In the genomic region with DNA sequence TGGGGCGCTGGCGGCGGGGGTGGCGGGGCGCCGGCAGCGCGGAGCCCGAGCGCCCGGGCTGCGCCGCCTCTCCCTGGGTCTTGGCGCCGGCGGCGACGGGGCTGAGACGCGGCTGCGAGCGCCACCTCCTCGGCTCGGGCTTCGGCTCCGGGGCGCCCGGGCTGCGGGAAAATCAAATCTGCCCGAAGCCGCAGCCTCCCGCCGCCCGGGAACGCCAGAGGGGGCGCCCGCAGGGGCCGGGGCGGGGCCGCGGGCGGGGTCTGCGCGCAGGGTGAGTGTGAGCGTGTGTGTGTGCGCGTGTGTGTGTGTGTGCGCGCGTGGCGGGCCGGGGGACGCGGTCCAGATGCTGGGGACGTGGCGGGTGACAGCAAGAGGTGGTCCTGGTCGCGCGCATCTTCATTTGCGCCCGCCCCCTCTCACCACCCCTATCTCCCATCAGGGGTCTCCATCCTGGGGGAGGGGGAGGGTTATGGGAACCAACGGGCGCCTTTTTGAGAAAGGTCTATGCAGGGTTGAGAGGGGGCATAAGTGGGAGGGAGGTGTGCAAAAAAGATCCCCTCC, we compare ENCODE assay signal across 8 cellular contexts. TPM values are rescaled to one million over a fixed set of nuclear protein-coding genes. Genes with fewer than 3 reads are reported as not detected.
DNase-seq lines count a peak whose midpoint lies in the region; ATAC-seq, FAIRE-seq and TF ChIP-seq lines count a peak whose summit lies in the region.

No MANE protein-coding gene starts in this region.

- H2AK5ac ChIP-seq in H1 (ENCODE audit: low read depth, low read length): no peak overlapping the region

- H3K36me3 ChIP-seq in BLaER1 (no peaks in the 10 kb centered on the region), HUES64 (ENCODE audit: insufficient read depth, low read length) (no peaks in the 10 kb centered on the region), H1 (ENCODE audit: control insufficient read depth in 2 of 4, insufficient read depth in 4 of 4, low read length in 3 of 4) (no peaks in the 10 kb centered on the region), muscle layer of colon (ENCODE audit: insufficient read depth, low read length) (no peaks in the 10 kb centered on the region), suprapubic skin (no peaks in the 10 kb centered on the region)

- WGBS in HUES64: 1% methylated on average over 50 of the region's 63 CpGs
- whole genome bisulfite sequencing in H1 (ENCODE audit: extremely low coverage in 1 of 2, insufficient coverage in 1 of 2, insufficient read length in 1 of 2, insufficient replicate concordance in 2 of 2, low coverage in 1 of 2, low lambda C conversion rate in 2 of 2, missing lambda C conversion rate in 1 of 2), 2 experiments: 2% methylated on average over 10 of the region's 63 CpGs; no CpG with 5 or more reads in 1 of the 2 experiments
- under 1% methylated on average over 43 of the region's 63 CpGs for WGBS in suprapubic skin

- H3K4me1 ChIP-seq in BLaER1: peaks cover 23% of the 10 kb centered on the region
- H3K4me1 ChIP-seq in HUES64 (ENCODE audit: insufficient read depth, low read length): peaks cover 9% of the 10 kb centered on the region; the same call in 1 of the 2 replicates
- H3K4me1 ChIP-seq in H1 (replicated peaks in 1 of 4; ENCODE audit: control insufficient read depth in 3 of 4, insufficient read depth in 4 of 4, low read length in 3 of 4): peaks cover 0 to 12% (median 7%) of the 10 kb centered on the region in 4 experiments; a peak in 6 of 7 replicates
- H3K4me1 ChIP-seq in muscle layer of colon (ENCODE audit: insufficient read depth, low read length): peaks cover 11% of the 10 kb centered on the region
- peaks cover 37% of the 10 kb centered on the region for H3K4me1 ChIP-seq in suprapubic skin

- no peak overlapping the region for H3K18ac ChIP-seq in H1 (ENCODE audit: extremely low read depth, low read length)

- H3K4me2 ChIP-seq in BLaER1 (peak overlapping the region; percentile 91), H1 (ENCODE audit: insufficient read depth in 1 of 2, low read depth in 2 of 2, low read length in 2 of 2) (peak overlapping the region; percentile 85 to 95)

- no peak for FAIRE-seq in H1 (lab: Jason Lieb, UNC)

- H2BK15ac ChIP-seq in H1 (ENCODE audit: low read length): no peak overlapping the region

- H3K27me3 ChIP-seq in BLaER1: peaks cover 75% of the 10 kb centered on the region
- peaks cover 72% of the 10 kb centered on the region for H3K27me3 ChIP-seq in HUES64 (ENCODE audit: insufficient read depth, low read length)
- H3K27me3 ChIP-seq in H1 (replicated peaks in 1 of 4; ENCODE audit: control insufficient read depth in 3 of 4, extremely low read depth in 1 of 4, insufficient read depth in 3 of 4, low read length in 3 of 4): peaks cover 22 to 50% (median 44%) of the 10 kb centered on the region in 4 experiments
- peaks cover 0 to 14% of the 10 kb centered on the region in 2 donors for H3K27me3 ChIP-seq in muscle layer of colon (ENCODE audit: control insufficient read depth in 1 of 2, insufficient read depth in 2 of 2, low read length in 2 of 2)
- peaks cover 8% of the 10 kb centered on the region for H3K27me3 ChIP-seq in suprapubic skin

- H3K23ac ChIP-seq in H1 (ENCODE audit: insufficient read length): no peak overlapping the region

- H2BK12ac ChIP-seq in H1 (ENCODE audit: low read depth, low read length): no peak overlapping the region

- H4K20me1 ChIP-seq in BLaER1 (peaks cover 42% of the 10 kb centered on the region), H1 (replicated peaks in 1 of 2; ENCODE audit: control insufficient read depth in 1 of 2, insufficient read depth in 2 of 2, low read length in 2 of 2) (peaks cover 0 to 7% of the 10 kb centered on the region in 2 experiments)

- no peaks in the 10 kb centered on the region for H3K9me3 ChIP-seq in BLaER1
- H3K9me3 ChIP-seq in HUES64 (ENCODE audit: insufficient read depth, low read depth, low read length): no peaks in the 10 kb centered on the region
- no peaks in the 10 kb centered on the region for H3K9me3 ChIP-seq in H1 (ENCODE audit: insufficient read depth in 2 of 2, low read depth in 1 of 2, low read length in 1 of 2)
- H3K9me3 ChIP-seq in muscle layer of colon (ENCODE audit: low read length): no peaks in the 10 kb centered on the region
- H3K9me3 ChIP-seq in suprapubic skin: no peaks in the 10 kb centered on the region

- DNase-seq in activated CD4-positive, alpha-beta T cell treated with anti-CD3 and anti-CD28 coated beads, Interleukin-2, amount 50 U/mL, for 1 hour: peak; percentile 49
- peak in 1 of 2 experiments; percentile 63 for DNase-seq in H1 (ENCODE audit: low read depth in 1 of 2, low spot score in 2 of 2)
- DNase-seq in suprapubic skin (ENCODE audit: low spot score in 2 of 2): no peak
- DNase-seq in HCEC 1CT: no peak

- H2BK5ac ChIP-seq in H1 (ENCODE audit: low read depth, low read length): no peak overlapping the region

- no peaks in the 10 kb centered on the region for H3K79me2 ChIP-seq in H1 (ENCODE audit: control insufficient read depth in 1 of 2, insufficient read depth in 2 of 2, low read length in 2 of 2)

- ATAC-seq in HG03460 (IDR thresholded peaks at IDR 0.05; ENCODE audit: unreplicated experiment): no peak

- POLR2A ChIA-PET in H1 (lab: Charles Lee; ENCODE audit: partially characterized antibody): interaction anchor here (0.9 to 1.2 kb wide), 2 partner anchors 33 to 57 kb away, joined by 3 read pairs; no protein-coding TSS in a partner anchor

- TF ChIP-seq POLR2A in H1 (IDR thresholded peaks at IDR 0.05; ENCODE audit: control extremely low read depth in 1 of 2, low read depth in 2 of 2, low read length in 2 of 2) (no peak), suprapubic skin (IDR thresholded peaks at IDR 0.05) (no peak)

- H3K4me3 ChIP-seq in BLaER1: peak overlapping the region; percentile 64
- peak overlapping the region; percentile 52 for H3K4me3 ChIP-seq in HUES64 (ENCODE audit: low read length)
- H3K4me3 ChIP-seq in H1 (ENCODE audit: extremely low read depth in 1 of 4, insufficient read depth in 2 of 4, low read depth in 3 of 4, low read length in 4 of 4): peak overlapping the region; percentile 46 to 79 (median 58)
- H3K4me3 ChIP-seq in muscle layer of colon (ENCODE audit: low read depth in 1 of 2, low read length in 2 of 2): peak overlapping the region; percentile 35 to 54
- peak overlapping the region; percentile 68 for H3K4me3 ChIP-seq in suprapubic skin

- no peak for TF ChIP-seq EP300 in H1 (IDR thresholded peaks at IDR 0.05; ENCODE audit: borderline replicate concordance in 1 of 2, low read depth in 2 of 2, low read length in 2 of 2)
- TF ChIP-seq EP300 in suprapubic skin (IDR thresholded peaks at IDR 0.05): no peak

- no peak overlapping the region for H4K91ac ChIP-seq in H1 (replicated peaks; ENCODE audit: insufficient read length, low read length)

- peaks cover 13% of the 10 kb centered on the region; the same call in 1 of the 2 replicates for H3K23me2 ChIP-seq in H1 (ENCODE audit: low read depth, low read length)

- TF ChIP-seq CTCF in H1 (IDR thresholded peaks at IDR 0.05; ENCODE audit: control extremely low read depth in 1 of 3, insufficient read depth in 1 of 3, low read depth in 1 of 3, low read length in 3 of 3) (peak in 2 of 3 experiments; percentile 5 to 31; a peak in 3 of 4 replicates), suprapubic skin (IDR thresholded peaks at IDR 0.05) (peak in 1 of 2 donors; percentile 23)

- H3K56ac ChIP-seq in H1 (replicated peaks; ENCODE audit: insufficient read length, low read depth, low read length): no peak overlapping the region

- H4K5ac ChIP-seq in H1 (ENCODE audit: insufficient read length, low read depth, low read length): no peak overlapping the region

- no peaks in the 10 kb centered on the region for H3K79me1 ChIP-seq in H1 (ENCODE audit: low read depth, low read length)

- no peak overlapping the region for H3K14ac ChIP-seq in H1 (ENCODE audit: insufficient read length)

- no peak for TF ChIP-seq RAD21 in H1 (IDR thresholded peaks at IDR 0.05 in 1 of 2, conservative IDR thresholded peaks at IDR 0.05 in 1 of 2; ENCODE audit: low read depth in 2 of 2, low read length in 2 of 2)

- no peak overlapping the region for H2BK20ac ChIP-seq in H1 (ENCODE audit: low read length)

- no peak overlapping the region for H3K4ac ChIP-seq in H1 (replicated peaks; ENCODE audit: insufficient read length, low read depth, low read length)

- no peak overlapping the region for H2BK120ac ChIP-seq in H1 (replicated peaks; ENCODE audit: low read depth, low read length)

- CTCF ChIA-PET in H1 (lab: Charles Lee; ENCODE audit: partially characterized antibody): interaction anchor here (1.5 to 13.7 kb wide), 2 partner anchors 10 to 56 kb away, joined by 15 to 161 read pairs; no protein-coding TSS in a partner anchor

- no peak overlapping the region for H2AFZ ChIP-seq in H1 (ENCODE audit: low read length)

- H3K9ac ChIP-seq in BLaER1 (0 out of 2 replicates have a peak overlapping the region, but pooled peaks have one; percentile 41), HUES64 (ENCODE audit: low read depth, low read length) (no peak overlapping the region), H1 (replicated peaks in 1 of 4; ENCODE audit: extremely low read depth in 1 of 4, low read depth in 3 of 4, low read length in 3 of 4) (no peak overlapping the region), muscle layer of colon (ENCODE audit: low read length) (no peak overlapping the region)

- H3K27ac ChIP-seq in BLaER1 (no peak overlapping the region), HUES64 (ENCODE audit: low read depth, low read length) (no peak overlapping the region), H1 (ENCODE audit: low read depth, low read length) (no peak overlapping the region), muscle layer of colon (ENCODE audit: low read depth, low read length) (peak overlapping the region; percentile 41), suprapubic skin (no peak overlapping the region)

- no peak overlapping the region; the same call in 1 of the 2 replicates for H4K8ac ChIP-seq in H1 (ENCODE audit: extremely low read depth, insufficient read depth, low read length)

RNA-seq across cellular contexts. Expression of a gene that starts 0.7 kb away (rescaled TPM):
- polyA plus RNA-seq in HUES64 (2013, experiment 1 of 2): 0.30 TPM
- 0.57 TPM for polyA plus RNA-seq in HUES64 (2013, experiment 2 of 2)
- 0.15 and 0.88 TPM in 2 replicates for total RNA-seq in H1 (2021; fragmentation: NEBNext Ultra II Directional; extraction: Animal tissue kit (Norgen Biotek cat#: 25700))
- 1.8 and 2.3 TPM in 2 replicates for polyA plus RNA-seq in H1 (2011; rRNA removed)
- 0.76 TPM for polyA plus RNA-seq in H1 (2011; cell fraction: cytosol; rRNA removed)
- 2.7 TPM for polyA plus RNA-seq in H1 (2011; cell fraction: nucleus; rRNA removed)
- polyA plus RNA-seq in H1 (2012, experiment 1 of 2): 0.30 to 0.96 TPM (median 0.65 TPM) in 4 replicates
- polyA plus RNA-seq in H1 (2012, experiment 2 of 2): 0.51 TPM
- 0.24 TPM for polyA plus RNA-seq in H1 (2013, experiment 1 of 2)
- 0.28 TPM for polyA plus RNA-seq in H1 (2013, experiment 2 of 2)
- polyA minus RNA-seq in H1 (2011; rRNA and poly(A)+ RNA removed): 0.82 and 1.1 TPM in 2 replicates
- polyA minus RNA-seq in H1 (2011; cell fraction: cytosol; rRNA and poly(A)+ RNA removed): not detected
- polyA minus RNA-seq in H1 (2011; cell fraction: nucleus; rRNA and poly(A)+ RNA removed): 1.9 TPM
- 1 to 10 TPM in 2 of 4 donors, under 1 TPM in 2; 0.48 to 1.2 (median 0.90) TPM for total RNA-seq in suprapubic skin

RNA-seq across cellular contexts. Expression of a gene that starts 34.7 kb away (rescaled TPM):
- polyA plus RNA-seq in HUES64 (2013, experiment 1 of 2): 94.2 TPM
- polyA plus RNA-seq in HUES64 (2013, experiment 2 of 2): 88.6 TPM
- 85.8 and 86.5 TPM in 2 replicates for total RNA-seq in H1 (2021; fragmentation: NEBNext Ultra II Directional; extraction: Animal tissue kit (Norgen Biotek cat#: 25700))
- 52.7 and 83.7 TPM in 2 replicates for polyA plus RNA-seq in H1 (2011; rRNA removed)
- 63.0 TPM for polyA plus RNA-seq in H1 (2011; cell fraction: cytosol; rRNA removed)
- 27.8 TPM for polyA plus RNA-seq in H1 (2011; cell fraction: nucleus; rRNA removed)
- 54.8 to 70.5 TPM (median 64.5 TPM) in 4 replicates for polyA plus RNA-seq in H1 (2012, experiment 1 of 2)
- 18.4 TPM for polyA plus RNA-seq in H1 (2012, experiment 2 of 2)
- 70.1 TPM for polyA plus RNA-seq in H1 (2013, experiment 1 of 2)
- polyA plus RNA-seq in H1 (2013, experiment 2 of 2): 75.7 TPM
- 78.4 and 100 TPM in 2 replicates for polyA minus RNA-seq in H1 (2011; rRNA and poly(A)+ RNA removed)
- 32.0 TPM for polyA minus RNA-seq in H1 (2011; cell fraction: cytosol; rRNA and poly(A)+ RNA removed)
- 25.7 TPM for polyA minus RNA-seq in H1 (2011; cell fraction: nucleus; rRNA and poly(A)+ RNA removed)
- 10 to 100 TPM in 1 of 4 donors, 1 to 10 TPM in 3; 4.1 to 16.6 (median 7.7) TPM for total RNA-seq in suprapubic skin

RNA-seq across cellular contexts. Expression of a gene that starts 45.9 kb away (rescaled TPM):
- polyA plus RNA-seq in HUES64 (2013, experiment 1 of 2): 9.6 TPM
- 11.0 TPM for polyA plus RNA-seq in HUES64 (2013, experiment 2 of 2)
- total RNA-seq in H1 (2021; fragmentation: NEBNext Ultra II Directional; extraction: Animal tissue kit (Norgen Biotek cat#: 25700)): 11.6 and 12.3 TPM in 2 replicates
- polyA plus RNA-seq in H1 (2011; rRNA removed): 4.5 and 4.6 TPM in 2 replicates
- polyA plus RNA-seq in H1 (2011; cell fraction: cytosol; rRNA removed): 5.1 TPM
- polyA plus RNA-seq in H1 (2011; cell fraction: nucleus; rRNA removed): 7.7 TPM
- 7.1 to 9.3 TPM (median 7.9 TPM) in 4 replicates for polyA plus RNA-seq in H1 (2012, experiment 1 of 2)
- 3.8 TPM for polyA plus RNA-seq in H1 (2012, experiment 2 of 2)
- polyA plus RNA-seq in H1 (2013, experiment 1 of 2): 9.4 TPM
- 11.8 TPM for polyA plus RNA-seq in H1 (2013, experiment 2 of 2)
- 9.7 and 11.9 TPM in 2 replicates for polyA minus RNA-seq in H1 (2011; rRNA and poly(A)+ RNA removed)
- 2.8 TPM for polyA minus RNA-seq in H1 (2011; cell fraction: cytosol; rRNA and poly(A)+ RNA removed)
- polyA minus RNA-seq in H1 (2011; cell fraction: nucleus; rRNA and poly(A)+ RNA removed): 3.7 TPM
- total RNA-seq in suprapubic skin: 10 to 100 TPM; 29.8 to 42.1 (median 37.9) TPM
